In genomic region chr17:6651483-6652452, GRCh38 we compare ENCODE assay signal across 1 cellular context.
TF ChIP-seq lines count a peak whose summit lies in the region.

Gene C17orf100, plus strand, starts transcription at chr17:6651762. Its CDS starts 152 bp downstream, at chr17:6651914.
Gene MED31, minus strand, starts transcription at chr17:6651605. Its CDS starts 77 bp downstream, at chr17:6651528.

TF ChIP-seq in HepG2, 621 proteins besides CTCF, POLR2A, EP300 and RAD21 (continued from another document):
- peak; percentile 100 for TF ChIP-seq ZNF687 (CRISPR knock-in tag; IDR thresholded peaks at IDR 0.05)
- 0 out of 2 replicates have a peak, but pooled peaks have one; percentile 44 for TF ChIP-seq SNAPC5 (CRISPR knock-in tag; IDR thresholded peaks at IDR 0.05; ENCODE audit: borderline replicate concordance)
- TF ChIP-seq NFRKB (IDR thresholded peaks at IDR 0.05) = no peak
- no peak for TF ChIP-seq SMARCC2 (IDR thresholded peaks at IDR 0.05)
- TF ChIP-seq HOXA9 (CRISPR knock-in tag; IDR thresholded peaks at IDR 0.05; ENCODE audit: borderline replicate concordance) = peak; percentile 98
- TF ChIP-seq ZNF660 (CRISPR knock-in tag; IDR thresholded peaks at IDR 0.05; ENCODE audit: borderline replicate concordance, low read depth) = peak; percentile 93; the same call in 1 of the 2 replicates
- peak; percentile 91 for TF ChIP-seq MYNN (CRISPR knock-in tag; IDR thresholded peaks at IDR 0.05; ENCODE audit: low read depth)
- TF ChIP-seq THAP8 (CRISPR knock-in tag; IDR thresholded peaks at IDR 0.05; ENCODE audit: borderline replicate concordance) = peak; percentile 99
- TF ChIP-seq MEIS2 (CRISPR knock-in tag; IDR thresholded peaks at IDR 0.05) = peak; percentile 52
- TF ChIP-seq PREB (CRISPR knock-in tag; IDR thresholded peaks at IDR 0.05) = peak; percentile 96
- no peak for TF ChIP-seq ADNP (CRISPR knock-in tag; IDR thresholded peaks at IDR 0.05)
